Comparison of ENCODE assay signal across 2 cellular contexts in the genomic region with DNA sequence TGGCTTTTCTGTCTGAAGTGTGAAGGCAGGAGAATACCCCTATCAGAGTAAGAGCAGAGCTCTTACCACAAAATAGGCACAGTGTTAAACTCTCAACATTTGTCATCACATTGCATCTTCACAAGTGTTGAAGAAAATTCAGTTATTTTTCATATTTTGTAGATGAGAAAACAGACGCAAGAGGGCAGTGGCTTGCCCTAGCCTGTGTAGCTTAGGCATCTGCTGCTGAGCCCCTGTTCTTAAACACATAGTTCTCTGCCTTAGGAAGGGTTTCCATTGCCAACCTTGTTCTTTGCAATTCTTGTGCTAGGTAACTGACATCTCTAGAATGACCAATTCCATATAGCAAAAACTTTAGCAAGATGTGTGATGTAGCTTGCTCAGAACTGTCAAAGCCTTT.
TF ChIP-seq lines count a peak whose summit lies in the region.

No MANE protein-coding gene starts in this region.

TF ChIP-seq in IMR-90, 13 proteins besides CTCF, POLR2A, EP300 and RAD21 (continued from another document):
- TF ChIP-seq MAZ (IDR thresholded peaks at IDR 0.05; ENCODE audit: borderline replicate concordance, low read depth, low read length) (no peak), FOS (IDR thresholded peaks at IDR 0.05; ENCODE audit: low read depth, low read length) (no peak), SMC3 (IDR thresholded peaks at IDR 0.05; ENCODE audit: low read depth, low read length) (no peak; the same call in 1 of the 2 replicates), MAFK (IDR thresholded peaks at IDR 0.05; ENCODE audit: low read depth, low read length) (no peak), CHD1 (IDR thresholded peaks at IDR 0.05; ENCODE audit: low read depth, low read length) (no peak), NFE2L2 (IDR thresholded peaks at IDR 0.05; ENCODE audit: low read depth, low read length) (no peak)

TF ChIP-seq in SK-N-SH, 30 proteins besides CTCF, POLR2A, EP300 and RAD21 (continued from another document):
- TF ChIP-seq RXRA (IDR thresholded peaks at IDR 0.05; ENCODE audit: borderline replicate concordance, low read depth) (no peak), ELF1 (IDR thresholded peaks at IDR 0.05) (no peak), GABPA (IDR thresholded peaks at IDR 0.05; ENCODE audit: low read depth) (no peak), TAF1 (IDR thresholded peaks at IDR 0.05; ENCODE audit: borderline replicate concordance, low read depth, low read length) (no peak), RCOR1 (IDR thresholded peaks at IDR 0.05; ENCODE audit: low read length) (no peak), FOSL2 (IDR thresholded peaks at IDR 0.05; ENCODE audit: borderline replicate concordance, low read depth) (no peak), CHD2 (IDR thresholded peaks at IDR 0.05; ENCODE audit: low read length, partially characterized antibody) (no peak), MEF2A (IDR thresholded peaks at IDR 0.05; ENCODE audit: borderline replicate concordance, low read depth) (no peak), PBX3 (IDR thresholded peaks at IDR 0.05) (no peak)
- TF ChIP-seq, protein P1, sequence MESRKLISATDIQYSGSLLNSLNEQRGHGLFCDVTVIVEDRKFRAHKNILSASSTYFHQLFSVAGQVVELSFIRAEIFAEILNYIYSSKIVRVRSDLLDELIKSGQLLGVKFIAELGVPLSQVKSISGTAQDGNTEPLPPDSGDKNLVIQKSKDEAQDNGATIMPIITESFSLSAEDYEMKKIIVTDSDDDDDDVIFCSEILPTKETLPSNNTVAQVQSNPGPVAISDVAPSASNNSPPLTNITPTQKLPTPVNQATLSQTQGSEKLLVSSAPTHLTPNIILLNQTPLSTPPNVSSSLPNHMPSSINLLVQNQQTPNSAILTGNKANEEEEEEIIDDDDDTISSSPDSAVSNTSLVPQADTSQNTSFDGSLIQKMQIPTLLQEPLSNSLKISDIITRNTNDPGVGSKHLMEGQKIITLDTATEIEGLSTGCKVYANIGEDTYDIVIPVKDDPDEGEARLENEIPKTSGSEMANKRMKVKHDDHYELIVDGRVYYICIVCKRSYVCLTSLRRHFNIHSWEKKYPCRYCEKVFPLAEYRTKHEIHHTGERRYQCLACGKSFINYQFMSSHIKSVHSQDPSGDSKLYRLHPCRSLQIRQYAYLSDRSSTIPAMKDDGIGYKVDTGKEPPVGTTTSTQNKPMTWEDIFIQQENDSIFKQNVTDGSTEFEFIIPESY (IDR thresholded peaks at IDR 0.05; ENCODE audit: borderline replicate concordance, low read depth) = no peak
